9 cellular contexts compared by ENCODE assay signal in the genomic region with DNA sequence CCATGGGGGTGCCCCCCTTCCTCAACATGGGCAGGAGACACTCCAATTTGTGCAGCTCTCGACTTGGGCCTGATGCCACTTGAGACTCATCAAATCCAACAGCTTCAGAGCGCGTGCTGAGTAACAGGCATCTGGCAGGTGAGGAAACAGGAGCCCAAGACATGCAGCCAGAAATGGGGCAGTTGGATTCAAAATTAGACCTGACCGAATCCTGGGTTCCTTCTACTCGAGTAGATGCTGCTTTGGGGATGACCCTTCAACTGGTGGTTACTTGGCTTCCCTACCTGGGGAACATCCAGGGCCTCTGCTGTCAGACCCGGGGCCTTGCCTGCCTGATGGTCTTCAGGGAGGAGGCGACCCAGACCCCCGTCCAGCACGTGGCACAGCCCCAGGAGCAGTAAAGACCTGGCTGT. TPM values are rescaled to one million over a fixed set of nuclear protein-coding genes. Genes with fewer than 3 reads are reported as not detected.
DNase-seq lines count a peak whose midpoint lies in the region; ATAC-seq lines count a peak whose summit lies in the region.
"Had no signal": no experiment of that assay in that cellular context is flagged by ENCODE, and none has a peak within 500 bp of the region (broad histone marks: within the 10 kb centered on the region; RNA-seq: fewer than 3 reads in every experiment).

No MANE protein-coding gene starts in this region.

- H3K27ac Mint-ChIP-seq in activated naive CD8-positive, alpha-beta T cell treated with anti-CD3 and anti-CD28 coated beads for 36 hours, result no peak overlapping the region
- H3K27ac Mint-ChIP-seq: stimulated activated naive CD8-positive, alpha-beta T cell treated with anti-CD3 and anti-CD28 coated beads, Interleukin-15, amount 100 ng/mL, for 72 hours had no signal

- H3K18ac ChIP-seq in neuronal stem cell (ENCODE audit: low read length), result peak overlapping the region; percentile 95

- H2BK15ac ChIP-seq in neuronal stem cell (ENCODE audit: low read length), result peak overlapping the region; percentile 88

- peak overlapping the region; percentile 49 for H3K4me2 ChIP-seq in neuronal stem cell (ENCODE audit: insufficient read depth, low read length, poor library complexity, severe bottlenecking)

- no CpG with 5 or more reads among the region's 9 CpGs for WGBS in neuronal stem cell (ENCODE audit: extremely low coverage in 2 of 2, insufficient read length in 2 of 2, insufficient replicate concordance in 1 of 2), 2 donors

- peaks cover 16% of the 10 kb centered on the region for H3K4me1 Mint-ChIP-seq in activated naive CD8-positive, alpha-beta T cell treated with anti-CD3 and anti-CD28 coated beads for 36 hours

- DNase-seq in NCI-H2227 (lab: John Stamatoyannopoulos, UW; ENCODE audit: unreplicated experiment) (peak; percentile 62), NCI-H2227 treated with DMSO at 0.1 percent for 48 hours (lab: John Stamatoyannopoulos, UW) (no peak), NT2/D1 (ENCODE audit: low read depth, low spot score) (no peak), neuronal stem cell (ENCODE audit: low spot score) (no peak)
- no peak for DNase-seq in activated naive CD8-positive, alpha-beta T cell treated with anti-CD3 and anti-CD28 coated beads for 36 hours
- DNase-seq: NCI-H226; stimulated activated naive CD8-positive, alpha-beta T cell treated with anti-CD3 and anti-CD28 coated beads, Interleukin-15, amount 100 ng/mL, for 72 hours had no signal

- peaks cover 11% of the 10 kb centered on the region for H3K79me1 ChIP-seq in neuronal stem cell (ENCODE audit: low read depth, low read length)

- H2BK120ac ChIP-seq in neuronal stem cell (ENCODE audit: low read depth, low read length), result peak overlapping the region; percentile 95

- H2BK12ac ChIP-seq in neuronal stem cell (ENCODE audit: low read length), result peak overlapping the region; percentile 98

- H3K9me3 ChIP-seq in NT2/D1 (ENCODE audit: insufficient read depth, low read length), result no peaks in the 10 kb centered on the region
- H3K9me3 ChIP-seq in neuronal stem cell (replicated peaks in 1 of 2; ENCODE audit: control insufficient read depth in 2 of 2, insufficient read depth in 1 of 2, low read depth in 1 of 2, low read length in 2 of 2), result no peaks in the 10 kb centered on the region

- H3K36me3 ChIP-seq in NT2/D1 (ENCODE audit: insufficient read depth, insufficient read length, low read length) (peaks cover 6% of the 10 kb centered on the region), neuronal stem cell (replicated peaks in 1 of 2; ENCODE audit: control insufficient read depth in 2 of 2, insufficient read depth in 2 of 2, low read length in 2 of 2) (peaks cover 0 to under 1% of the 10 kb centered on the region in 2 donors)

- peaks cover 41% of the 10 kb centered on the region for H3K27me3 Mint-ChIP-seq in activated naive CD8-positive, alpha-beta T cell treated with anti-CD3 and anti-CD28 coated beads for 36 hours

- H4K91ac ChIP-seq in neuronal stem cell (ENCODE audit: low read depth, low read length, poor library complexity), result no peak overlapping the region

- no peak overlapping the region for H3K4me3 Mint-ChIP-seq in activated naive CD8-positive, alpha-beta T cell treated with anti-CD3 and anti-CD28 coated beads for 36 hours
- H3K4me3 Mint-ChIP-seq: central memory CD8-positive, alpha-beta T cell had no signal

- no peaks in the 10 kb centered on the region for H3K9me3 Mint-ChIP-seq in activated naive CD8-positive, alpha-beta T cell treated with anti-CD3 and anti-CD28 coated beads for 36 hours
- H3K9me3 Mint-ChIP-seq: central memory CD8-positive, alpha-beta T cell; stimulated activated naive CD8-positive, alpha-beta T cell treated with anti-CD3 and anti-CD28 coated beads, Interleukin-15, amount 100 ng/mL, for 72 hours had no signal

- peak overlapping the region; percentile 3 for H3K23ac ChIP-seq in neuronal stem cell (ENCODE audit: low read depth, low read length, poor library complexity)

- H3K4me1 ChIP-seq in NT2/D1 (ENCODE audit: insufficient read depth, insufficient read length) (peaks cover 43% of the 10 kb centered on the region), neuronal stem cell (ENCODE audit: control insufficient read depth in 2 of 2, insufficient read depth in 1 of 2, low read depth in 1 of 2, low read length in 2 of 2) (peaks cover 32 to 41% of the 10 kb centered on the region in 2 donors)

- H3K9ac ChIP-seq in NT2/D1 (ENCODE audit: insufficient read length, low read depth) (peak overlapping the region; percentile 81), neuronal stem cell (ENCODE audit: low read depth, low read length, poor library complexity) (peak overlapping the region; percentile 53)

- ATAC-seq in HG03175 (IDR thresholded peaks at IDR 0.05; ENCODE audit: unreplicated experiment), result no peak
- ATAC-seq: stimulated activated naive CD8-positive, alpha-beta T cell treated with anti-CD3 and anti-CD28 coated beads, Interleukin-15, amount 100 ng/mL, for 72 hours had no signal

- no peaks in the 10 kb centered on the region for H3K36me3 Mint-ChIP-seq in activated naive CD8-positive, alpha-beta T cell treated with anti-CD3 and anti-CD28 coated beads for 36 hours

- H2BK5ac ChIP-seq in neuronal stem cell (ENCODE audit: low read length), result peak overlapping the region; percentile 95

- H2AK5ac ChIP-seq in neuronal stem cell (ENCODE audit: low read depth, low read length), result peak overlapping the region; percentile 100

- no peak overlapping the region for H3K27ac ChIP-seq in neuronal stem cell (replicated peaks; ENCODE audit: low read length)

- peak overlapping the region; percentile 38 for H3K4ac ChIP-seq in neuronal stem cell (ENCODE audit: low read length)

- H3K4me3 ChIP-seq in NT2/D1 (ENCODE audit: insufficient read length, low read depth) (peak overlapping the region; percentile 8), neuronal stem cell (ENCODE audit: low read length in 2 of 2) (peak overlapping the region in 1 of 2 donors; percentile 45)

- H2AFZ ChIP-seq in neuronal stem cell (ENCODE audit: low read length), result peak overlapping the region; percentile 90

- H3K27me3 ChIP-seq in NT2/D1 (ENCODE audit: insufficient read depth, insufficient read length) (peaks cover 18% of the 10 kb centered on the region), neuronal stem cell (ENCODE audit: control insufficient read depth in 3 of 3, insufficient read depth in 3 of 3, low read depth in 1 of 3, low read length in 3 of 3) (peaks cover 0 to 14% (median 0%) of the 10 kb centered on the region in 3 experiments)

- H3K14ac ChIP-seq in neuronal stem cell (ENCODE audit: low read length), result peak overlapping the region; percentile 5

- peak overlapping the region; percentile 7 for H4K8ac ChIP-seq in neuronal stem cell (ENCODE audit: low read depth, low read length)

RNA-seq across cellular contexts. Expression of a gene that starts 0.5 kb away (rescaled TPM):
- 0.96 TPM for polyA plus RNA-seq in neuronal stem cell (2013, experiment 1 of 2)
- polyA plus RNA-seq in neuronal stem cell (2013, experiment 2 of 2), result 1.1 TPM
- not detected for total RNA-seq in activated naive CD8-positive, alpha-beta T cell treated with anti-CD3 and anti-CD28 coated beads for 36 hours

RNA-seq across cellular contexts. Expression of a gene that starts 4.3 kb away (rescaled TPM):
- 7.1 TPM for polyA plus RNA-seq in neuronal stem cell (2013, experiment 1 of 2)
- 7.2 TPM for polyA plus RNA-seq in neuronal stem cell (2013, experiment 2 of 2)
- 10 to 100 TPM; 21.1 to 23.0 TPM for total RNA-seq in activated naive CD8-positive, alpha-beta T cell treated with anti-CD3 and anti-CD28 coated beads for 36 hours

RNA-seq across cellular contexts. Expression of a gene that starts 10.7 kb away (rescaled TPM):
- 31.4 TPM for polyA plus RNA-seq in neuronal stem cell (2013, experiment 1 of 2)
- polyA plus RNA-seq in neuronal stem cell (2013, experiment 2 of 2), result 29.6 TPM
- 10 to 100 TPM; 24.0 to 26.5 TPM for total RNA-seq in activated naive CD8-positive, alpha-beta T cell treated with anti-CD3 and anti-CD28 coated beads for 36 hours

RNA-seq across cellular contexts. Expression of a gene that starts 41.4 kb away (rescaled TPM):
- 26.8 TPM for polyA plus RNA-seq in neuronal stem cell (2013, experiment 1 of 2)
- polyA plus RNA-seq in neuronal stem cell (2013, experiment 2 of 2), result 26.7 TPM
- total RNA-seq in activated naive CD8-positive, alpha-beta T cell treated with anti-CD3 and anti-CD28 coated beads for 36 hours, result 10 to 100 TPM; 38.3 to 38.8 TPM

RNA-seq across cellular contexts. Expression of a gene that starts 43.1 kb away (rescaled TPM):
- 244 TPM for polyA plus RNA-seq in neuronal stem cell (2013, experiment 1 of 2)
- 240 TPM for polyA plus RNA-seq in neuronal stem cell (2013, experiment 2 of 2)
- total RNA-seq in activated naive CD8-positive, alpha-beta T cell treated with anti-CD3 and anti-CD28 coated beads for 36 hours, result 100 to 1,000 TPM; 124 to 125 TPM
